13 cellular contexts compared by ENCODE assay signal in genomic region chr5:2119578-2119977, GRCh38.
A peak's percentile ranks its signal among the peaks of the same experiment; 100 is the strongest.
DNase-seq lines count a peak whose midpoint lies in the region; TF ChIP-seq lines count a peak whose summit lies in the region.
"Had no signal": no experiment of that assay in that cellular context is flagged by ENCODE, and none has a peak within 500 bp of the region (broad histone marks: within the 10 kb centered on the region; RNA-seq: fewer than 3 reads in every experiment).

No MANE protein-coding gene starts in this region.

- peaks cover 15% of the 10 kb centered on the region for H3K4me1 Mint-ChIP-seq in type B pancreatic cell (ENCODE audit: unreplicated experiment)
- H3K4me1 Mint-ChIP-seq: B cell had no signal

- peaks cover 34% of the 10 kb centered on the region for H3K27me3 Mint-ChIP-seq in type B pancreatic cell

- H3K4me3 Mint-ChIP-seq in type B pancreatic cell, result peak overlapping the region; percentile 26
- H3K4me3 Mint-ChIP-seq: B cell; CD4-positive, alpha-beta T cell; CD8-positive, alpha-beta T cell had no signal

- TF ChIP-seq CTCF in type B pancreatic cell (conservative IDR thresholded peaks at IDR 0.05), result no peak

- peaks cover 6% of the 10 kb centered on the region for H3K9me3 Mint-ChIP-seq in type B pancreatic cell
- H3K9me3 Mint-ChIP-seq: CD4-positive, alpha-beta T cell had no signal

- DNase-seq in NCI-H524 (lab: John Stamatoyannopoulos, UW) (peak; percentile 23 to 30), NCI-H524 treated with DMSO at 0.1 percent for 48 hours (lab: John Stamatoyannopoulos, UW) (no peak), ecto neural progenitor cell (ENCODE audit: low spot score) (peak; percentile 36), type B pancreatic cell (ENCODE audit: extremely low spot score, unreplicated experiment) (no peak)
- DNase-seq in activated naive CD4-positive, alpha-beta T cell treated with anti-CD3 and anti-CD28 coated beads, Interleukin-2, amount 50 U/mL, for 16 hours, result no peak
- DNase-seq: AML-193; Caco-2; Calu3; CD4-positive, alpha-beta T cell; CD8-positive, alpha-beta T cell; DMS79 treated with DMSO at 0.1 percent for 48 hours; GF-D8 had no signal

- H3K27ac Mint-ChIP-seq in type B pancreatic cell, result peak overlapping the region; percentile 27
- H3K27ac Mint-ChIP-seq: B cell; CD4-positive, alpha-beta T cell; CD8-positive, alpha-beta T cell had no signal

- H3K36me3 Mint-ChIP-seq in type B pancreatic cell, result no peaks in the 10 kb centered on the region
- H3K36me3 Mint-ChIP-seq: CD8-positive, alpha-beta T cell had no signal

Comparison
In these comparisons a context has a peak if more than half of its experiments do, and no peak if none do; other contexts are left out.
1. DNase-seq: peak in NCI-H524 (2 of 2) and ecto neural progenitor cell (single experiment); none in NCI-H524 treated with DMSO at 0.1 percent for 48 hours (single experiment), type B pancreatic cell (single experiment) and activated naive CD4-positive, alpha-beta T cell treated with anti-CD3 and anti-CD28 coated beads, Interleukin-2, amount 50 U/mL, for 16 hours (single experiment).